Comparison of ENCODE assay signal across 8 cellular contexts in the genomic region with DNA sequence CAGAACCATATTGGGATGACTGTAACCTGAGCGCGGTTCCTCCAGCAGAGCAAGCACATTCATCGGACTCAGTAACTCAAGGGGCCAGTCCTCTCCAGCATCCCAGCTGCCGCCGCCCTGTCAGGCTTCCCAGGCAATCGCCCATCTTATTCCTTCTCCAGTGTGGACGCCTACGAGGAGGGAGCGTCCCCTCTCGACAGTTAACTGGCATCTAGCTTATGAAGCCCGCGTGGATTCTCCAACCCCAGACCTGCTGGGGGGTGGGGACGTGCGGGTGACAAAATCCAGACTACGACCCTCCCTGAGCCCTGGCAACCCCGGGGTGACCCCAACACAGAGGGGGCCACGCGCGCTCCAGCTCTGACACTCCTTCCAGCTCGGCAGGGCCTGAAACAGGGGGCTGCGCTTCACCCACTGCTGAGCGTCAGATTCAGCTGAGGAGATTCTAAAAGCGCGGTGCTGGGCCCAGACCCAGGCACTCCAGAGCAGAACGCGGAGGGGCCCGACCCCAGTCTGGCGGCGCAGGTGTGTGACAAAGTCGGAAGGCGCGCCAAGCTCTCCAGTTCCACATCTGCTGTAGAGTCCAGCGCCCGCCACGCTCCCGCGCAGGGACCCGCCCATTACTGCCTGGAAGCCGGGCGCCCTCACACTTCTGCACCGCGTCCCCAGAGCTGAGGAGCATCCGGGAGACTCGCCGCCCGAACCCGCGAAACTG. TPM values are rescaled to one million over a fixed set of nuclear protein-coding genes. Genes with fewer than 3 reads are reported as not detected.
A peak's percentile ranks its signal among the peaks of the same experiment; 100 is the strongest.
DNase-seq lines count a peak whose midpoint lies in the region; ATAC-seq and TF ChIP-seq lines count a peak whose summit lies in the region.

No MANE protein-coding gene starts in this region.

- peak; percentile 83 for ATAC-seq in activated CD8-positive, alpha-beta memory T cell treated with anti-CD3 and anti-CD28 coated beads, Interleukin-2, amount 10 ng/mL, durations not matched to agents 7 days and 5 days
- ATAC-seq in GM21619 (IDR thresholded peaks at IDR 0.05; ENCODE audit: unreplicated experiment): peak; percentile 46

- H3K4me1 Mint-ChIP-seq in activated CD8-positive, alpha-beta memory T cell treated with anti-CD3 and anti-CD28 coated beads, Interleukin-2, amount 10 ng/mL, durations not matched to agents 7 days and 5 days: peaks cover 25% of the 10 kb centered on the region

- peaks cover 12% of the 10 kb centered on the region for H3K4me1 ChIP-seq in HUES64 (ENCODE audit: insufficient read depth, low read length)
- no peaks in the 10 kb centered on the region for H3K4me1 ChIP-seq in prostate gland (replicated peaks)

- peaks cover 7% of the 10 kb centered on the region for H3K9me3 Mint-ChIP-seq in activated CD8-positive, alpha-beta memory T cell treated with anti-CD3 and anti-CD28 coated beads, Interleukin-2, amount 10 ng/mL, durations not matched to agents 7 days and 5 days (ENCODE audit: low read depth)

- H3K27me3 ChIP-seq in HUES64 (ENCODE audit: insufficient read depth, low read length) (no peaks in the 10 kb centered on the region), prostate gland (replicated peaks; ENCODE audit: insufficient read depth) (no peaks in the 10 kb centered on the region)

- peak; percentile 53 for DNase-seq in activated CD8-positive, alpha-beta memory T cell treated with anti-CD3 and anti-CD28 coated beads, Interleukin-2, amount 10 ng/mL, durations not matched to agents 7 days and 5 days
- DNase-seq in activated CD8-positive, alpha-beta memory T cell treated with anti-CD3 and anti-CD28 coated beads for 24 hours: no peak
- peak; percentile 86 for DNase-seq in NOMO-1 treated with dmso at 0.1 percent for 144 hours (lab: John Stamatoyannopoulos, UW; ENCODE audit: unreplicated experiment)
- peak in 53 of 58 donors; percentile 12 to 76 (median 49) for DNase-seq in anterior cingulate cortex (lab: John Stamatoyannopoulos, UW)
- DNase-seq in hepatic stellate cell (ENCODE audit: low spot score): peak; percentile 47
- peak; percentile 34 for DNase-seq in prostate gland (ENCODE audit: low spot score)

- peak overlapping the region; percentile 89 for H3K27ac ChIP-seq in HUES64 (ENCODE audit: low read depth, low read length)
- H3K27ac ChIP-seq in prostate gland: peak overlapping the region; percentile 82

- TF ChIP-seq CTCF in prostate gland (IDR thresholded peaks at IDR 0.05): no peak

- CTCF ChIA-PET in activated CD8-positive, alpha-beta memory T cell treated with anti-CD3 and anti-CD28 coated beads, Interleukin-2, amount 10 ng/mL, durations not matched to agents 7 days and 5 days (lab: Charles Lee): interaction anchor here (0.6 to 2.5 kb wide), 13 partner anchors 10 to 486 kb away, joined by 3 to 11 read pairs (median 4); a partner anchor contains a TSS

- intact Hi-C loops in prostate gland (cut with DNase I): no loop called here

- H3K9me3 ChIP-seq in HUES64 (ENCODE audit: insufficient read depth, low read depth, low read length) (peaks cover 17% of the 10 kb centered on the region), prostate gland (no peaks in the 10 kb centered on the region)

- H3K4me3 Mint-ChIP-seq in activated CD8-positive, alpha-beta memory T cell treated with anti-CD3 and anti-CD28 coated beads, Interleukin-2, amount 10 ng/mL, durations not matched to agents 7 days and 5 days: peak overlapping the region; percentile 94

- H3K4me3 ChIP-seq in HUES64 (ENCODE audit: low read length): peak overlapping the region; percentile 89
- peak overlapping the region; percentile 67 to 74 for H3K4me3 ChIP-seq in prostate gland

- no peaks in the 10 kb centered on the region for H3K27me3 Mint-ChIP-seq in activated CD8-positive, alpha-beta memory T cell treated with anti-CD3 and anti-CD28 coated beads, Interleukin-2, amount 10 ng/mL, durations not matched to agents 7 days and 5 days

- H3K36me3 ChIP-seq in HUES64 (ENCODE audit: insufficient read depth, low read length) (no peaks in the 10 kb centered on the region), prostate gland (no peaks in the 10 kb centered on the region)

- peak overlapping the region; percentile 84 for H3K9ac ChIP-seq in HUES64 (ENCODE audit: low read depth, low read length)

- WGBS in HUES64: under 1% methylated on average over 48 of the region's 48 CpGs
- 2% methylated on average over 28 of the region's 48 CpGs for WGBS in prostate gland

- H3K27ac Mint-ChIP-seq in activated CD8-positive, alpha-beta memory T cell treated with anti-CD3 and anti-CD28 coated beads, Interleukin-2, amount 10 ng/mL, durations not matched to agents 7 days and 5 days: peak overlapping the region; percentile 83

- peaks cover 14% of the 10 kb centered on the region for H3K36me3 Mint-ChIP-seq in activated CD8-positive, alpha-beta memory T cell treated with anti-CD3 and anti-CD28 coated beads, Interleukin-2, amount 10 ng/mL, durations not matched to agents 7 days and 5 days

- TF ChIP-seq POLR2A in prostate gland (IDR thresholded peaks at IDR 0.05): peak; percentile 3

RNA-seq across cellular contexts. Expression of a gene that starts 43.9 kb away (rescaled TPM):
- under 1 TPM; 0.15 to 0.49 TPM for total RNA-seq in activated CD8-positive, alpha-beta memory T cell treated with anti-CD3 and anti-CD28 coated beads, Interleukin-2, amount 10 ng/mL, durations not matched to agents 7 days and 5 days
- not detected for polyA plus RNA-seq in HUES64 (2013, experiment 1 of 2)
- polyA plus RNA-seq in HUES64 (2013, experiment 2 of 2): not detected
- total RNA-seq in prostate gland: 10 to 100 TPM in 1 of 2 donors, under 1 TPM in 1; 0.68 to 21.4 TPM

RNA-seq across cellular contexts. Expression of a gene that starts 50.1 kb away (rescaled TPM):
- total RNA-seq in activated CD8-positive, alpha-beta memory T cell treated with anti-CD3 and anti-CD28 coated beads, Interleukin-2, amount 10 ng/mL, durations not matched to agents 7 days and 5 days: 100 to 1,000 TPM; 223 to 316 TPM
- 171 TPM for polyA plus RNA-seq in HUES64 (2013, experiment 1 of 2)
- polyA plus RNA-seq in HUES64 (2013, experiment 2 of 2): 149 TPM
- total RNA-seq in prostate gland: 10 to 100 TPM; 26.1 to 34.7 TPM

Comparison
In these comparisons a context has a peak if more than half of its experiments do, and no peak if none do; other contexts are left out.
1. RNA of a gene that starts 50.1 kb away (total RNA-seq): 223 to 316 TPM in activated CD8-positive, alpha-beta memory T cell treated with anti-CD3 and anti-CD28 coated beads, Interleukin-2, amount 10 ng/mL, durations not matched to agents 7 days and 5 days; 26.1 to 34.7 TPM in prostate gland; every median in the first group is over 4 times any median in the second.